ENCODE assay signal across 1 cellular context in the genomic region with DNA sequence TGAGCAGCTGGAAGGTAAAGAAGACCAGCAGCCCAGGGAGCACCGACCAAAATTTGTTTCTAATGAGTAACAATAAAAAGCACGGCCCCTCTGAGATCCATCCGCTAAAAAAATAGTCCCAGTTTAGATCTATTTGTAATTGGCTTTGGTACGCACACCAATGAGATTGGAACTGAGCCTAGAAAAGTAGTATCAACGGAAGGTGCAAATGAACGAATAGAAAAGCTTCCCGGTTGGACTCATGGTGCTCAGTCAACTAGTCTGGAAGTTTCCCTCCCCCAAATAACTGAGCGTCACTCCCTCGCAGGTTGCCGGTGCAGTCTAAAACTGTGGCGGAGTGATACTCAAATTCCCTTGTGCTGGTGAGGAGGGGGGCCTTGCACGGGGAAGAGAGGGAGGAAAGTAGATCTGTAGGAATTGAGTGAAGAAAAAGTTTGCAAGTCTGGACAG.
A peak's percentile ranks its signal among the peaks of the same experiment; 100 is the strongest.
TF ChIP-seq lines count a peak whose summit lies in the region.

Gene COL4A5, plus strand, starts transcription at position 405 of the 450 bp plus-strand sequence. CDS start 288 bp downstream, outside the sequence.

TF ChIP-seq in HEK293, 187 proteins besides CTCF, POLR2A, EP300 and RAD21 (continued from another document and continues in another):
- TF ChIP-seq, protein P1, sequence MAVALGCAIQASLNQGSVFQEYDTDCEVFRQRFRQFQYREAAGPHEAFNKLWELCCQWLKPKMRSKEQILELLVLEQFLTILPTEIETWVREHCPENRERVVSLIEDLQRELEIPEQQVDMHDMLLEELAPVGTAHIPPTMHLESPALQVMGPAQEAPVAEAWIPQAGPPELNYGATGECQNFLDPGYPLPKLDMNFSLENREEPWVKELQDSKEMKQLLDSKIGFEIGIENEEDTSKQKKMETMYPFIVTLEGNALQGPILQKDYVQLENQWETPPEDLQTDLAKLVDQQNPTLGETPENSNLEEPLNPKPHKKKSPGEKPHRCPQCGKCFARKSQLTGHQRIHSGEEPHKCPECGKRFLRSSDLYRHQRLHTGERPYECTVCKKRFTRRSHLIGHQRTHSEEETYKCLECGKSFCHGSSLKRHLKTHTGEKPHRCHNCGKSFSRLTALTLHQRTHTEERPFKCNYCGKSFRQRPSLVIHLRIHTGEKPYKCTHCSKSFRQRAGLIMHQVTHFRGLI (tag by site-specific recombination; IDR thresholded peaks at IDR 0.05): no peak
- TF ChIP-seq, protein P2, sequence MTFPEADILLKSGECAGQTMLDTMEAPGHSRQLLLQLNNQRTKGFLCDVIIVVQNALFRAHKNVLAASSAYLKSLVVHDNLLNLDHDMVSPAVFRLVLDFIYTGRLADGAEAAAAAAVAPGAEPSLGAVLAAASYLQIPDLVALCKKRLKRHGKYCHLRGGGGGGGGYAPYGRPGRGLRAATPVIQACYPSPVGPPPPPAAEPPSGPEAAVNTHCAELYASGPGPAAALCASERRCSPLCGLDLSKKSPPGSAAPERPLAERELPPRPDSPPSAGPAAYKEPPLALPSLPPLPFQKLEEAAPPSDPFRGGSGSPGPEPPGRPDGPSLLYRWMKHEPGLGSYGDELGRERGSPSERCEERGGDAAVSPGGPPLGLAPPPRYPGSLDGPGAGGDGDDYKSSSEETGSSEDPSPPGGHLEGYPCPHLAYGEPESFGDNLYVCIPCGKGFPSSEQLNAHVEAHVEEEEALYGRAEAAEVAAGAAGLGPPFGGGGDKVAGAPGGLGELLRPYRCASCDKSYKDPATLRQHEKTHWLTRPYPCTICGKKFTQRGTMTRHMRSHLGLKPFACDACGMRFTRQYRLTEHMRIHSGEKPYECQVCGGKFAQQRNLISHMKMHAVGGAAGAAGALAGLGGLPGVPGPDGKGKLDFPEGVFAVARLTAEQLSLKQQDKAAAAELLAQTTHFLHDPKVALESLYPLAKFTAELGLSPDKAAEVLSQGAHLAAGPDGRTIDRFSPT (tag by site-specific recombination; IDR thresholded peaks at IDR 0.05): no peak
- TF ChIP-seq ZNF548 (tag by site-specific recombination; IDR thresholded peaks at IDR 0.05): no peak
- TF ChIP-seq ZNF184 (tag by site-specific recombination; IDR thresholded peaks at IDR 0.05): 0 out of 2 replicates have a peak, but pooled peaks have one; percentile 41
- peak; percentile 50; the same call in 1 of the 2 replicates for TF ChIP-seq ZNF24 (tag by site-specific recombination; IDR thresholded peaks at IDR 0.05)
- no peak for TF ChIP-seq ZNF416 (tag by site-specific recombination; IDR thresholded peaks at IDR 0.05)
- TF ChIP-seq ZNF239 (tag by site-specific recombination; IDR thresholded peaks at IDR 0.05): no peak
- TF ChIP-seq ZNF768 (tag by site-specific recombination; IDR thresholded peaks at IDR 0.05): no peak
- no peak for TF ChIP-seq ZNF335 (tag by site-specific recombination; conservative IDR thresholded peaks at IDR 0.05)
- TF ChIP-seq ZNF140 (tag by site-specific recombination; IDR thresholded peaks at IDR 0.05): no peak
- TF ChIP-seq ZFP37 (tag by site-specific recombination; IDR thresholded peaks at IDR 0.05): peak; percentile 60; the same call in 1 of the 2 replicates
- TF ChIP-seq ZNF391 (tag by site-specific recombination; IDR thresholded peaks at IDR 0.05; ENCODE audit: borderline replicate concordance, low read depth): peak; percentile 71; the same call in 1 of the 2 replicates
- no peak for TF ChIP-seq ZNF510 (tag by site-specific recombination; IDR thresholded peaks at IDR 0.05; ENCODE audit: insufficient replicate concordance)
- TF ChIP-seq ZNF645 (tag by site-specific recombination; IDR thresholded peaks at IDR 0.05): no peak
- peak; percentile 46; the same call in 1 of the 2 replicates for TF ChIP-seq FEZF1 (tag by site-specific recombination; IDR thresholded peaks at IDR 0.05)
- no peak for TF ChIP-seq ZNF292 (tag by site-specific recombination; IDR thresholded peaks at IDR 0.05; ENCODE audit: borderline replicate concordance, low read depth)
- TF ChIP-seq, protein P3, sequence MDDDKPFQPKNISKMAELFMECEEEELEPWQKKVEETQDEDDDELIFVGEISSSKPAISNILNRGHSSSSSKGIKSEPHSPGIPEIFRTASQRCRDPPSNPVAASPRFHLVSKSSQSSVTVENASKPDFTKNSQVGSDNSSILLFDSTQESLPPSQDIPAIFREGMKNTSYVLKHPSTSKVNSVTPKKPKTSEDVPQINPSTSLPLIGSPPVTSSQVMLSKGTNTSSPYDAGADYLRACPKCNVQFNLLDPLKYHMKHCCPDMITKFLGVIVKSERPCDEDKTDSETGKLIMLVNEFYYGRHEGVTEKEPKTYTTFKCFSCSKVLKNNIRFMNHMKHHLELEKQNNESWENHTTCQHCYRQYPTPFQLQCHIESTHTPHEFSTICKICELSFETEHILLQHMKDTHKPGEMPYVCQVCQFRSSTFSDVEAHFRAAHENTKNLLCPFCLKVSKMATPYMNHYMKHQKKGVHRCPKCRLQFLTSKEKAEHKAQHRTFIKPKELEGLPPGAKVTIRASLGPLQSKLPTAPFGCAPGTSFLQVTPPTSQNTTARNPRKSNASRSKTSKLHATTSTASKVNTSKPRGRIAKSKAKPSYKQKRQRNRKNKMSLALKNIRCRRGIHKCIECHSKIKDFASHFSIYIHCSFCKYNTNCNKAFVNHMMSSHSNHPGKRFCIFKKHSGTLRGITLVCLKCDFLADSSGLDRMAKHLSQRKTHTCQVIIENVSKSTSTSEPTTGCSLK (tag by site-specific recombination; IDR thresholded peaks at IDR 0.05): no peak
- TF ChIP-seq ZNF555 (tag by site-specific recombination; conservative IDR thresholded peaks at IDR 0.05): no peak
- TF ChIP-seq ZNF404 (tag by site-specific recombination; IDR thresholded peaks at IDR 0.05): no peak
- TF ChIP-seq ZNF311 (tag by site-specific recombination; IDR thresholded peaks at IDR 0.05; ENCODE audit: borderline replicate concordance): no peak
- TF ChIP-seq TRIM28 (IDR thresholded peaks at IDR 0.05; ENCODE audit: borderline replicate concordance, low read length): peak; percentile 99
- 0 out of 2 replicates have a peak, but pooled peaks have one; percentile 43 for TF ChIP-seq ZNF148 (tag by site-specific recombination; IDR thresholded peaks at IDR 0.05; ENCODE audit: borderline replicate concordance)
- TF ChIP-seq ZIC2 (tag by site-specific recombination; IDR thresholded peaks at IDR 0.05): no peak
- peak; percentile 83 for TF ChIP-seq PRDM10 (tag by site-specific recombination; IDR thresholded peaks at IDR 0.05)
- no peak for TF ChIP-seq HOXD13 (CRISPR knock-in tag; IDR thresholded peaks at IDR 0.05; ENCODE audit: borderline replicate concordance)
- TF ChIP-seq OSR2 (tag by site-specific recombination; IDR thresholded peaks at IDR 0.05): peak; percentile 33
- TF ChIP-seq ZFHX2 (tag by site-specific recombination; conservative IDR thresholded peaks at IDR 0.05): no peak
- no peak for TF ChIP-seq ZNF571 (tag by site-specific recombination; IDR thresholded peaks at IDR 0.05)
- no peak for TF ChIP-seq ZNF654 (tag by site-specific recombination; IDR thresholded peaks at IDR 0.05; ENCODE audit: low read depth)
- TF ChIP-seq, protein P4, sequence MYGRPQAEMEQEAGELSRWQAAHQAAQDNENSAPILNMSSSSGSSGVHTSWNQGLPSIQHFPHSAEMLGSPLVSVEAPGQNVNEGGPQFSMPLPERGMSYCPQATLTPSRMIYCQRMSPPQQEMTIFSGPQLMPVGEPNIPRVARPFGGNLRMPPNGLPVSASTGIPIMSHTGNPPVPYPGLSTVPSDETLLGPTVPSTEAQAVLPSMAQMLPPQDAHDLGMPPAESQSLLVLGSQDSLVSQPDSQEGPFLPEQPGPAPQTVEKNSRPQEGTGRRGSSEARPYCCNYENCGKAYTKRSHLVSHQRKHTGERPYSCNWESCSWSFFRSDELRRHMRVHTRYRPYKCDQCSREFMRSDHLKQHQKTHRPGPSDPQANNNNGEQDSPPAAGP (tag by site-specific recombination; IDR thresholded peaks at IDR 0.05): no peak
- no peak for TF ChIP-seq ZBTB20 (tag by site-specific recombination; IDR thresholded peaks at IDR 0.05)
- TF ChIP-seq ZNF37A (tag by site-specific recombination; IDR thresholded peaks at IDR 0.05): no peak
- TF ChIP-seq, protein P5, sequence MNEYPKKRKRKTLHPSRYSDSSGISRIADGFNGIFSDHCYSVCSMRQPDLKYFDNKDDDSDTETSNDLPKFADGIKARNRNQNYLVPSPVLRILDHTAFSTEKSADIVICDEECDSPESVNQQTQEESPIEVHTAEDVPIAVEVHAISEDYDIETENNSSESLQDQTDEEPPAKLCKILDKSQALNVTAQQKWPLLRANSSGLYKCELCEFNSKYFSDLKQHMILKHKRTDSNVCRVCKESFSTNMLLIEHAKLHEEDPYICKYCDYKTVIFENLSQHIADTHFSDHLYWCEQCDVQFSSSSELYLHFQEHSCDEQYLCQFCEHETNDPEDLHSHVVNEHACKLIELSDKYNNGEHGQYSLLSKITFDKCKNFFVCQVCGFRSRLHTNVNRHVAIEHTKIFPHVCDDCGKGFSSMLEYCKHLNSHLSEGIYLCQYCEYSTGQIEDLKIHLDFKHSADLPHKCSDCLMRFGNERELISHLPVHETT (tag by site-specific recombination; IDR thresholded peaks at IDR 0.05): peak; percentile 74
- TF ChIP-seq ZNF324 (tag by site-specific recombination; IDR thresholded peaks at IDR 0.05): peak; percentile 81; the same call in 1 of the 2 replicates
- no peak for TF ChIP-seq ZFP41 (tag by site-specific recombination; IDR thresholded peaks at IDR 0.05; ENCODE audit: borderline replicate concordance)
- no peak for TF ChIP-seq ZNF792 (tag by site-specific recombination; IDR thresholded peaks at IDR 0.05)
- TF ChIP-seq ZEB2 (tag by site-specific recombination; IDR thresholded peaks at IDR 0.05): peak; percentile 64
- peak; percentile 94 for TF ChIP-seq ZBTB48 (tag by site-specific recombination; IDR thresholded peaks at IDR 0.05)
- TF ChIP-seq SALL2 (tag by site-specific recombination; IDR thresholded peaks at IDR 0.05; ENCODE audit: borderline replicate concordance): no peak
- TF ChIP-seq YY2 (tag by site-specific recombination; IDR thresholded peaks at IDR 0.05): no peak
- TF ChIP-seq, protein P6, sequence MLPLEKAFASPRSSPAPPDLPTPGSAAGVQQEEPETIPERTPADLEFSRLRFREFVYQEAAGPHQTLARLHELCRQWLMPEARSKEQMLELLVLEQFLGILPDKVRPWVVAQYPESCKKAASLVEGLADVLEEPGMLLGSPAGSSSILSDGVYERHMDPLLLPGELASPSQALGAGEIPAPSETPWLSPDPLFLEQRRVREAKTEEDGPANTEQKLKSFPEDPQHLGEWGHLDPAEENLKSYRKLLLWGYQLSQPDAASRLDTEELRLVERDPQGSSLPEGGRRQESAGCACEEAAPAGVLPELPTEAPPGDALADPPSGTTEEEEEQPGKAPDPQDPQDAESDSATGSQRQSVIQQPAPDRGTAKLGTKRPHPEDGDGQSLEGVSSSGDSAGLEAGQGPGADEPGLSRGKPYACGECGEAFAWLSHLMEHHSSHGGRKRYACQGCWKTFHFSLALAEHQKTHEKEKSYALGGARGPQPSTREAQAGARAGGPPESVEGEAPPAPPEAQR (tag by site-specific recombination; IDR thresholded peaks at IDR 0.05): no peak
- TF ChIP-seq ZNF664 (tag by site-specific recombination; IDR thresholded peaks at IDR 0.05): no peak
- TF ChIP-seq GLI4 (tag by site-specific recombination; IDR thresholded peaks at IDR 0.05): peak; percentile 47; the same call in 1 of the 2 replicates
